Comparison of ENCODE assay signal across 8 cellular contexts in genomic region chr16:19885456-19886060, GRCh38. TPM values are rescaled to one million over a fixed set of nuclear protein-coding genes. Genes with fewer than 3 reads are reported as not detected.
A peak's percentile ranks its signal among the peaks of the same experiment; 100 is the strongest.
DNase-seq lines count a peak whose midpoint lies in the region; ATAC-seq and TF ChIP-seq lines count a peak whose summit lies in the region.

No MANE protein-coding gene starts in this region.

- H3K4me3 ChIP-seq in MM.1S (ENCODE audit: low read length) (0 out of 2 replicates have a peak overlapping the region, but pooled peaks have one; percentile 66), ascending aorta (peak overlapping the region; percentile 73 to 91), kidney epithelial cell (ENCODE audit: low read depth, low read length) (peak overlapping the region; percentile 55)

- H3K9ac ChIP-seq in MM.1S (ENCODE audit: low read length): no peak overlapping the region

- H3K79me2 ChIP-seq in MM.1S (ENCODE audit: low read length): no peaks in the 10 kb centered on the region

- H3K4me2 ChIP-seq in MM.1S (ENCODE audit: low read depth, low read length): peak overlapping the region; percentile 95

- no peaks in the 10 kb centered on the region for H3F3A ChIP-seq in MM.1S (ENCODE audit: insufficient read depth, low read length)

- peak overlapping the region; percentile 84; the same call in 1 of the 2 replicates for H2AFZ ChIP-seq in MM.1S (ENCODE audit: low read length)

- DNase-seq in MM.1S (no peak), ascending aorta (ENCODE audit: low spot score in 2 of 2) (no peak), kidney epithelial cell (ENCODE audit: low read depth) (no peak), Kasumi-1 (lab: John Stamatoyannopoulos, UW) (no peak), NCI-H524 treated with DMSO at 0.1 percent for 48 hours (lab: John Stamatoyannopoulos, UW) (no peak), NCI-H524 (lab: John Stamatoyannopoulos, UW) (no peak)
- DNase-seq in stimulated activated naive CD8-positive, alpha-beta T cell treated with anti-CD3 and anti-CD28 coated beads, Interleukin-15, Interleukin-2, amounts not matched to agents 100 U/mL and 50 U/mL, for 24 hours: peak; percentile 16

- H3K4me1 ChIP-seq in MM.1S (ENCODE audit: low read length) (0 out of 2 replicates have a peak, but pooled peaks cover 3% of the 10 kb centered on the region), ascending aorta (peaks cover 0 to 5% of the 10 kb centered on the region in 2 donors)

- H3K9me3 ChIP-seq in MM.1S (replicated peaks; ENCODE audit: insufficient read depth, low read length) (no peaks in the 10 kb centered on the region), ascending aorta (no peaks in the 10 kb centered on the region)

- TF ChIP-seq CTCF in MM.1S (IDR thresholded peaks at IDR 0.05; ENCODE audit: low read length) (no peak), ascending aorta (IDR thresholded peaks at IDR 0.05) (no peak), kidney epithelial cell (IDR thresholded peaks at IDR 0.05; ENCODE audit: insufficient read depth, low read length, poor library complexity, severe bottlenecking) (no peak)

- H3K27ac ChIP-seq in MM.1S (ENCODE audit: low read length) (no peak overlapping the region), ascending aorta (no peak overlapping the region)

- no peaks in the 10 kb centered on the region for H3K9me2 ChIP-seq in MM.1S (replicated peaks; ENCODE audit: insufficient read depth, low read length)

- H3K36me3 ChIP-seq in MM.1S (replicated peaks; ENCODE audit: insufficient read depth, low read length) (no peaks in the 10 kb centered on the region), ascending aorta (no peaks in the 10 kb centered on the region), kidney epithelial cell (ENCODE audit: control insufficient read depth, insufficient read depth, low read length) (peaks cover 1% of the 10 kb centered on the region)

- H3K27me3 ChIP-seq in MM.1S (replicated peaks; ENCODE audit: insufficient read depth, low read length) (peaks cover 19% of the 10 kb centered on the region), ascending aorta (no peaks in the 10 kb centered on the region), kidney epithelial cell (ENCODE audit: control insufficient read depth, insufficient read depth, low read length) (peaks cover 4% of the 10 kb centered on the region)

- intact Hi-C loops in ascending aorta (cut with DNase I): loop anchor here (1.0 to 5.0 kb wide), 4 partner anchors 284 to 330 kb away; partner anchors contain the start of gene VPS35L

- no peaks in the 10 kb centered on the region for H4K20me1 ChIP-seq in MM.1S (ENCODE audit: insufficient read depth, low read length)

- ATAC-seq in stimulated activated naive CD8-positive, alpha-beta T cell treated with anti-CD3 and anti-CD28 coated beads, Interleukin-15, Interleukin-2, amounts not matched to agents 100 U/mL and 50 U/mL, for 24 hours: peak; percentile 7
- no peak for ATAC-seq in GM21619 (IDR thresholded peaks at IDR 0.05; ENCODE audit: unreplicated experiment)

RNA-seq across cellular contexts. Expression of gene GPRC5B, which starts 0.9 kb away (rescaled TPM):
- total RNA-seq in ascending aorta (15.6 TPM), kidney epithelial cell (11.2 and 14.0 TPM in 2 replicates)
